23 cellular contexts compared by ENCODE assay signal in genomic region chr20:41201760-41202159, GRCh38.
"Had no signal": no experiment of that assay in that cellular context is flagged by ENCODE, and none has a peak within 500 bp of the region (broad histone marks: within the 10 kb centered on the region; RNA-seq: fewer than 3 reads in every experiment).

No MANE protein-coding gene starts in this region.

- DNase-seq: activated CD4-positive, alpha-beta memory T cell treated with anti-CD3 and anti-CD28 coated beads, Interleukin-2, amount 10 ng/mL, durations not matched to agents 7 days and 5 days; activated CD4-positive, alpha-beta T cell treated with anti-CD3 and anti-CD28 coated beads for 36 hours; activated CD4-positive, alpha-beta T cell treated with anti-CD3 and anti-CD28 coated beads, Interleukin-2, amount 50 U/mL, for 1 hour; activated gamma-delta T cell treated with Interleukin-2 at 50 U/mL for 16 hours; activated naive CD4-positive, alpha-beta T cell treated with anti-CD3 and anti-CD28 coated beads, Interleukin-2, amount 10 ng/mL, durations not matched to agents 7 days and 5 days; activated naive CD8-positive, alpha-beta T cell treated with anti-CD3 and anti-CD28 coated beads for 36 hours; activated T-cell treated with anti-CD3 and anti-CD28 coated beads for 4 hours; activated T-cell treated with anti-CD3 and anti-CD28 coated beads, Interleukin-2, amount 50 U/mL, for 48 hours; aorta; NCI-H1092 treated with DMSO at 0.1 percent for 48 hours; NCI-H1417 treated with DMSO at 0.1 percent for 48 hours; NCI-H1694; NCI-H2029 treated with DMSO at 0.1 percent for 48 hours; NCI-H345; NCI-H510A; NCI-H526 treated with DMSO at 0.1 percent for 48 hours; Peyer's patch; SIG-M5; T-helper 1 cell; WERI-Rb-1 had no signal

- ATAC-seq: activated CD4-positive, alpha-beta T cell treated with anti-CD3 and anti-CD28 coated beads for 36 hours; activated T-helper 17 cell treated with anti-CD3 and anti-CD28 coated beads, Interleukin-2, amount 50 U/mL, for 72 hours had no signal

- H3K4me3 ChIP-seq: Peyer's patch, SK-N-MC had no signal

- H3K27me3 ChIP-seq: Peyer's patch had no signal

- H3K4me1 ChIP-seq: Peyer's patch had no signal

- H3K27ac ChIP-seq: KMS-11, Peyer's patch, SK-N-MC, WERI-Rb-1 had no signal
